Comparison of ENCODE assay signal across 8 cellular contexts in the genomic region with DNA sequence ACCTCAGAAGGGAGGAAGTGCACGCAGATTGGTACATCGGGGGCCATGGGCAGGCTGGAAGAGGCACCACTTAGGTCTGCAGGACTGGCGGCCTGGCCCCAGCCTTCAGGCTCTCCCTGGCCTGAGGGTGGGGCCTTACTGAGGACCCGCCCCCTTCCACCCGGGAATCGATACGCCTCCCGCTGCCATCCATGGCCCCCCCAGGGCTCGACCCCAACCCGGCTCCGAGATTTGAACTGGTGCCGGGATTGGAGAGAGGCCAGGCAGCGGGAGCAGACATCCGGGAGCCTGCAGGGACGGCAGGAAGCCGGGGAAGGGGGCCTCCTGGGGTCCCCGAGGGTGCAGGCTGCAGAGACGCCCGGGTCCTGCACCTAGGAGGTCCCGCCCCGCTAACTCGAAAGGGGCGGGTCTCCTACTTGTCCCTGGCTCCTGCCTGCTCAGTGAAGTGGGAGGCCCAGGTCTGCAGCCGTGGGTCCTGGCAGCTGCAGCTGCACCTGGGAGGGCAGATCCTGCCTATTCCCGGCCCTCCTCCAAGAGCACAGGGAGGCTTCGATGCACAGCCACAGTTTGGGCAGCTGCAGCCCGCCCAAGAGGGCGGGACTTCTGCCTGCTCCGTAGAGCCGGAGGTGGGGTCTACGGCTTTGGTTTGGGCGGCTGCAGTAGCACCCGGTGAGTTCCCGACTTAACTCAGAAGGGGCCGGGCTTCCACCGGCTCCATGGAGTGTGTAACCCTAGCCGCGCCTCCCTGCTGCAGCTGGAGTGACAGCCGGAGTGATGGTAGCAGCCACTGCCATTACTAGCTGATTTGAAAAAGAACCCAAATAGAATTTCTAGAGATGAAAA. TPM values are rescaled to one million over a fixed set of nuclear protein-coding genes. Genes with fewer than 3 reads are reported as not detected.
DNase-seq lines count a peak whose midpoint lies in the region; ATAC-seq lines count a peak whose summit lies in the region.

No MANE protein-coding gene starts in this region.

- H3K4me1 ChIP-seq in CD4-positive, CD25-positive, alpha-beta regulatory T cell (ENCODE audit: control insufficient read depth, insufficient read depth, low read length, poor library complexity, severe bottlenecking) = peaks cover 14% of the 10 kb centered on the region
- no peaks in the 10 kb centered on the region for H3K4me1 ChIP-seq in endocrine pancreas (ENCODE audit: control insufficient read depth, insufficient read depth, low read length)

- no peaks in the 10 kb centered on the region for H3K36me3 Mint-ChIP-seq in CD4-positive, CD25-positive, alpha-beta regulatory T cell
- no peaks in the 10 kb centered on the region for H3K36me3 Mint-ChIP-seq in memory B cell

- peak; percentile 47 to 88 (median 59) for DNase-seq in CD4-positive, CD25-positive, alpha-beta regulatory T cell
- DNase-seq in NCI-H774 (lab: John Stamatoyannopoulos, UW) = peak; percentile 97
- DNase-seq in activated CD4-positive, alpha-beta T cell treated with anti-CD3 and anti-CD28 coated beads, Interleukin-2, amount 50 U/mL, for 48 hours = peak; percentile 77 to 82
- DNase-seq in memory B cell (ENCODE audit: low spot score in 2 of 2) = peak; percentile 34 to 57
- peak; percentile 41 for DNase-seq in stimulated activated CD8-positive, alpha-beta memory T cell treated with anti-CD3 and anti-CD28 coated beads, Interleukin-12 subunit alpha, Interleukin-12 subunit beta, amount 100 ng/mL, for 1 hour (ENCODE audit: low read depth)

- H3K27me3 Mint-ChIP-seq in CD4-positive, CD25-positive, alpha-beta regulatory T cell = no peaks in the 10 kb centered on the region
- no peaks in the 10 kb centered on the region for H3K27me3 Mint-ChIP-seq in memory B cell

- peak overlapping the region in 1 of 3 donors; percentile 71 for H3K27ac Mint-ChIP-seq in CD4-positive, CD25-positive, alpha-beta regulatory T cell
- no peak overlapping the region for H3K27ac Mint-ChIP-seq in memory B cell

- H3K9me3 Mint-ChIP-seq in CD4-positive, CD25-positive, alpha-beta regulatory T cell = peaks cover 0 to 2% (median 0%) of the 10 kb centered on the region in 7 donors
- no peaks in the 10 kb centered on the region for H3K9me3 Mint-ChIP-seq in memory B cell

- H3K27me3 ChIP-seq in CD4-positive, CD25-positive, alpha-beta regulatory T cell (ENCODE audit: control insufficient read depth, insufficient read depth, low read length) = no peaks in the 10 kb centered on the region
- no peaks in the 10 kb centered on the region for H3K27me3 ChIP-seq in endocrine pancreas (ENCODE audit: control insufficient read depth, insufficient read depth, low read length)

- H3K4me3 Mint-ChIP-seq in CD4-positive, CD25-positive, alpha-beta regulatory T cell = peak overlapping the region; percentile 67 to 91 (median 88)
- peak overlapping the region; percentile 82 for H3K4me3 Mint-ChIP-seq in memory B cell

- no peaks in the 10 kb centered on the region for H3K9me3 ChIP-seq in CD4-positive, CD25-positive, alpha-beta regulatory T cell (ENCODE audit: control insufficient read depth in 2 of 2, low read length in 2 of 2)
- no peaks in the 10 kb centered on the region for H3K9me3 ChIP-seq in endocrine pancreas (ENCODE audit: control insufficient read depth, low read length)

- no peak overlapping the region for H3K9ac ChIP-seq in endocrine pancreas (ENCODE audit: control insufficient read depth, insufficient read depth, low read length)

- peak overlapping the region; percentile 54 for H3K4me3 ChIP-seq in CD4-positive, CD25-positive, alpha-beta regulatory T cell (ENCODE audit: low read depth, low read length)
- H3K4me3 ChIP-seq in endocrine pancreas (ENCODE audit: control insufficient read depth, insufficient read depth, low read length) = peak overlapping the region; percentile 30

- no peak overlapping the region for H3K27ac ChIP-seq in CD4-positive, CD25-positive, alpha-beta regulatory T cell (ENCODE audit: insufficient read depth, low read length, poor library complexity, severe bottlenecking)

- H3K36me3 ChIP-seq in CD4-positive, CD25-positive, alpha-beta regulatory T cell (ENCODE audit: control insufficient read depth, insufficient read depth, low read length) = no peaks in the 10 kb centered on the region
- no peaks in the 10 kb centered on the region for H3K36me3 ChIP-seq in endocrine pancreas (ENCODE audit: control insufficient read depth, insufficient read depth, low read length)

- ATAC-seq in CD4-positive, CD25-positive, alpha-beta regulatory T cell (ENCODE audit: low read depth in 2 of 2) = peak; percentile 91 to 92
- peak; percentile 86 for ATAC-seq in GM19438 (IDR thresholded peaks at IDR 0.05; ENCODE audit: low read depth, unreplicated experiment)
- peak; percentile 76 for ATAC-seq in HG03521 (IDR thresholded peaks at IDR 0.05; ENCODE audit: unreplicated experiment)
- ATAC-seq in memory B cell (ENCODE audit: low read depth) = peak; percentile 86

- H3K4me1 Mint-ChIP-seq in CD4-positive, CD25-positive, alpha-beta regulatory T cell = peaks cover 0 to 12% (median 7%) of the 10 kb centered on the region in 4 donors
- H3K4me1 Mint-ChIP-seq in memory B cell = peaks cover 6% of the 10 kb centered on the region

RNA-seq across cellular contexts. Expression of gene TBC1D22B, which starts 35.2 kb away (rescaled TPM):
- total RNA-seq in CD4-positive, CD25-positive, alpha-beta regulatory T cell = 13.3 TPM
- polyA plus RNA-seq in CD4-positive, CD25-positive, alpha-beta regulatory T cell = 1 to 10 TPM; 8.2 to 9.6 (median 8.9) TPM

RNA-seq across cellular contexts. Expression of gene TMEM217, which starts 35.6 kb away (rescaled TPM):
- 1.4 TPM for total RNA-seq in CD4-positive, CD25-positive, alpha-beta regulatory T cell
- 1 to 10 TPM in 1 of 4 donors, under 1 TPM in 3; 0.38 to 1.2 (median 0.72) TPM for polyA plus RNA-seq in CD4-positive, CD25-positive, alpha-beta regulatory T cell

RNA-seq across cellular contexts. Expression of gene PIM1, which starts 52.4 kb away (rescaled TPM):
- 161 TPM for total RNA-seq in CD4-positive, CD25-positive, alpha-beta regulatory T cell
- polyA plus RNA-seq in CD4-positive, CD25-positive, alpha-beta regulatory T cell = 100 to 1,000 TPM; 105 to 149 (median 127) TPM

Comparison
In these comparisons a context has a peak if more than half of its experiments do, and no peak if none do; other contexts are left out.
1. DNase-seq: peak in every context shown above with its lines; median percentile 97 in NCI-H774; 80 in activated CD4-positive, alpha-beta T cell treated with anti-CD3 and anti-CD28 coated beads, Interleukin-2, amount 50 U/mL, for 48 hours; 59 in CD4-positive, CD25-positive, alpha-beta regulatory T cell; 46 in memory B cell; 41 in stimulated activated CD8-positive, alpha-beta memory T cell treated with anti-CD3 and anti-CD28 coated beads, Interleukin-12 subunit alpha, Interleukin-12 subunit beta, amount 100 ng/mL, for 1 hour.